Comparison of ENCODE assay signal across 26 cellular contexts in genomic region chr20:6028795-6029194, GRCh38. TPM values are rescaled to one million over a fixed set of nuclear protein-coding genes. Genes with fewer than 3 reads are reported as not detected.
"Had no signal": no experiment of that assay in that cellular context is flagged by ENCODE, and none has a peak within 500 bp of the region (broad histone marks: within the 10 kb centered on the region; RNA-seq: fewer than 3 reads in every experiment).

No MANE protein-coding gene starts in this region.

- H3K27ac ChIP-seq: esophagus muscularis mucosa, neutrophil, right lobe of liver had no signal

- H3K9me3 Mint-ChIP-seq: activated T-helper 17 cell treated with anti-CD3 and anti-CD28 coated beads, Interleukin-2, amount 50 U/mL, for 72 hours; central memory CD8-positive, alpha-beta T cell; dendritic cell treated with granulocyte-macrophage colony-stimulating factor and Interleukin-4, amounts not matched to agents 40 ng/mL and 50 ng/mL, for 4 days had no signal

- H3K27ac Mint-ChIP-seq: activated CD4-positive, alpha-beta memory T cell treated with anti-CD3 and anti-CD28 coated beads for 36 hours; activated CD4-positive, alpha-beta T cell treated with anti-CD3 and anti-CD28 coated beads, Interleukin-2, amount 10 ng/mL, durations not matched to agents 24 days and 14 days; activated T-helper 17 cell treated with anti-CD3 and anti-CD28 coated beads, Interleukin-2, amount 50 U/mL, for 72 hours; dendritic cell treated with granulocyte-macrophage colony-stimulating factor and Interleukin-4, amounts not matched to agents 40 ng/mL and 50 ng/mL, for 4 days; endodermal cell; nephron had no signal

- H3K9me3 ChIP-seq: esophagus muscularis mucosa, neutrophil, right lobe of liver, thoracic aorta had no signal

- H3K4me3 Mint-ChIP-seq: activated CD4-positive, alpha-beta memory T cell treated with anti-CD3 and anti-CD28 coated beads for 36 hours; activated CD4-positive, alpha-beta T cell treated with anti-CD3 and anti-CD28 coated beads, Interleukin-2, amount 10 ng/mL, durations not matched to agents 24 days and 14 days; activated T-helper 17 cell treated with anti-CD3 and anti-CD28 coated beads, Interleukin-2, amount 50 U/mL, for 72 hours; central memory CD8-positive, alpha-beta T cell; dendritic cell treated with granulocyte-macrophage colony-stimulating factor and Interleukin-4, amounts not matched to agents 40 ng/mL and 50 ng/mL, for 4 days; endodermal cell; nephron had no signal

- DNase-seq: activated CD4-positive, alpha-beta memory T cell treated with anti-CD3 and anti-CD28 coated beads for 36 hours; activated CD4-positive, alpha-beta T cell treated with anti-CD3 and anti-CD28 coated beads, Interleukin-2, amount 10 ng/mL, durations not matched to agents 24 days and 14 days; activated CD4-positive, CD25-positive, alpha-beta regulatory T cell treated with anti-CD3 and anti-CD28 coated beads, Interleukin-2, amount 50 U/mL, for 72 hours; activated CD8-positive, alpha-beta memory T cell treated with anti-CD3 and anti-CD28 coated beads, Interleukin-2, amount 50 U/mL, for 4 hours; activated gamma-delta T cell treated with Interleukin-2 at 50 U/mL for 16 hours; activated naive CD4-positive, alpha-beta T cell treated with anti-CD3 and anti-CD28 coated beads, Interleukin-2, amount 50 U/mL, for 16 hours; activated T-cell treated with anti-CD3 and anti-CD28 coated beads, Interleukin-2, amount 50 U/mL, for 1 hour; amygdala; endodermal cell; foreskin melanocyte; left ventricle myocardium superior; right lobe of liver; stimulated activated CD4-positive, alpha-beta T cell treated with anti-CD3 and anti-CD28 coated beads, Interleukin-2, amount 100 ng/mL, for 48 hours; stimulated activated naive CD4-positive, alpha-beta T cell treated with Interleukin-2 at 50 U/mL for 16 hours; T-helper 2 cell; trophoblast cell had no signal

- H3K4me3 ChIP-seq: esophagus muscularis mucosa, right lobe of liver, thoracic aorta had no signal

- H3K27me3 Mint-ChIP-seq: activated CD4-positive, alpha-beta memory T cell treated with anti-CD3 and anti-CD28 coated beads for 36 hours; activated CD4-positive, alpha-beta T cell treated with anti-CD3 and anti-CD28 coated beads, Interleukin-2, amount 10 ng/mL, durations not matched to agents 24 days and 14 days; activated T-helper 17 cell treated with anti-CD3 and anti-CD28 coated beads, Interleukin-2, amount 50 U/mL, for 72 hours; central memory CD8-positive, alpha-beta T cell; dendritic cell treated with granulocyte-macrophage colony-stimulating factor and Interleukin-4, amounts not matched to agents 40 ng/mL and 50 ng/mL, for 4 days had no signal

- H3K4me1 ChIP-seq: right lobe of liver had no signal

- ATAC-seq: activated T-helper 17 cell treated with anti-CD3 and anti-CD28 coated beads, Interleukin-2, amount 50 U/mL, for 72 hours; left ventricle myocardium superior had no signal

- H3K4me1 Mint-ChIP-seq: endodermal cell had no signal

- H3K27me3 ChIP-seq: esophagus muscularis mucosa, neutrophil, right lobe of liver had no signal

RNA-seq across cellular contexts. Expression of gene LRRN4, which starts 25.1 kb away (rescaled TPM):
- total RNA-seq: activated CD4-positive, alpha-beta memory T cell treated with anti-CD3 and anti-CD28 coated beads for 36 hours; activated CD4-positive, alpha-beta T cell treated with anti-CD3 and anti-CD28 coated beads, Interleukin-2, amount 10 ng/mL, durations not matched to agents 24 days and 14 days; activated CD8-positive, alpha-beta memory T cell treated with anti-CD3 and anti-CD28 coated beads for 36 hours; activated T-helper 17 cell treated with anti-CD3 and anti-CD28 coated beads, Interleukin-2, amount 50 U/mL, for 72 hours; lung microvascular endothelial cell; osteocyte had no signal
